17 cellular contexts compared by ENCODE assay signal in genomic region chr9:93893899-93894690, GRCh38.
DNase-seq lines count a peak whose midpoint lies in the region; ATAC-seq and TF ChIP-seq lines count a peak whose summit lies in the region.
"Had no signal": no experiment of that assay in that cellular context is flagged by ENCODE, and none has a peak within 500 bp of the region (broad histone marks: within the 10 kb centered on the region; RNA-seq: fewer than 3 reads in every experiment).

No MANE protein-coding gene starts in this region.

- DNase-seq in CD14-positive monocyte (ENCODE audit: low spot score): peak; percentile 45
- DNase-seq in DMS53 treated with DMSO at 0.1 percent for 48 hours (lab: John Stamatoyannopoulos, UW; ENCODE audit: unreplicated experiment): peak; percentile 89
- DNase-seq in mucosa of gallbladder (ENCODE audit: low spot score): peak; percentile 86
- no peak for DNase-seq in NCI-H526 treated with DMSO at 0.1 percent for 48 hours (lab: John Stamatoyannopoulos, UW)
- no peak for DNase-seq in RKO (ENCODE audit: low spot score)
- DNase-seq: activated CD8-positive, alpha-beta T cell treated with anti-CD3 and anti-CD28 coated beads for 36 hours; activated naive CD4-positive, alpha-beta T cell; effector memory CD8-positive, alpha-beta T cell; foreskin fibroblast; NCI-H524; stimulated activated CD4-positive, alpha-beta T cell treated with anti-CD3 and anti-CD28 coated beads, Interleukin-1b, Interleukin-23, amount 100 ng/mL, for 48 hours; stimulated activated CD8-positive, alpha-beta memory T cell treated with anti-CD3 and anti-CD28 coated beads, Interleukin-4, amount 100 ng/mL, for 48 hours had no signal

- no peak for ATAC-seq in GM18909 (IDR thresholded peaks at IDR 0.05; ENCODE audit: poor library complexity, unreplicated experiment)
- ATAC-seq: activated CD8-positive, alpha-beta T cell treated with anti-CD3 and anti-CD28 coated beads for 36 hours; effector memory CD8-positive, alpha-beta T cell; upper lobe of right lung had no signal

- H3K36me3 Mint-ChIP-seq in CD14-positive monocyte: no peaks in the 10 kb centered on the region

- peaks cover 3 to 5% (median 5%) of the 10 kb centered on the region in 3 donors for H3K27me3 Mint-ChIP-seq in CD14-positive monocyte (ENCODE audit: low read depth in 3 of 3)
- H3K27me3 Mint-ChIP-seq: activated CD8-positive, alpha-beta T cell treated with anti-CD3 and anti-CD28 coated beads for 36 hours had no signal

- H3K4me3 Mint-ChIP-seq in CD14-positive monocyte: no peak overlapping the region
- H3K4me3 Mint-ChIP-seq: activated CD8-positive, alpha-beta T cell treated with anti-CD3 and anti-CD28 coated beads for 36 hours; effector memory CD8-positive, alpha-beta T cell had no signal

- peak overlapping the region; percentile 77 for H3K27ac ChIP-seq in VCaP
- H3K27ac ChIP-seq: C4-2B, SJSA1, upper lobe of right lung had no signal

- peaks cover 4 to 34% (median 22%) of the 10 kb centered on the region in 7 donors for H3K9me3 Mint-ChIP-seq in CD14-positive monocyte

- no peak overlapping the region for H3K27ac Mint-ChIP-seq in CD14-positive monocyte
- H3K27ac Mint-ChIP-seq: activated CD8-positive, alpha-beta T cell treated with anti-CD3 and anti-CD28 coated beads for 36 hours; effector memory CD8-positive, alpha-beta T cell had no signal

- intact Hi-C loops in CD14-positive monocyte (cut with micrococcal nuclease): no loop called here

- no peak for TF ChIP-seq CTCF in CD14-positive monocyte (IDR thresholded peaks at IDR 0.05)
- no peak for TF ChIP-seq CTCF in VCaP (conservative IDR thresholded peaks at IDR 0.05)

- no peaks in the 10 kb centered on the region for H3K4me1 Mint-ChIP-seq in CD14-positive monocyte

Comparison
In these comparisons a context has a peak if more than half of its experiments do, and no peak if none do; other contexts are left out.
1. DNase-seq: peak in CD14-positive monocyte (single experiment), DMS53 treated with DMSO at 0.1 percent for 48 hours (single experiment) and mucosa of gallbladder (single experiment); none in NCI-H526 treated with DMSO at 0.1 percent for 48 hours (single experiment) and RKO (single experiment).